8 cellular contexts compared by ENCODE assay signal in the genomic region with DNA sequence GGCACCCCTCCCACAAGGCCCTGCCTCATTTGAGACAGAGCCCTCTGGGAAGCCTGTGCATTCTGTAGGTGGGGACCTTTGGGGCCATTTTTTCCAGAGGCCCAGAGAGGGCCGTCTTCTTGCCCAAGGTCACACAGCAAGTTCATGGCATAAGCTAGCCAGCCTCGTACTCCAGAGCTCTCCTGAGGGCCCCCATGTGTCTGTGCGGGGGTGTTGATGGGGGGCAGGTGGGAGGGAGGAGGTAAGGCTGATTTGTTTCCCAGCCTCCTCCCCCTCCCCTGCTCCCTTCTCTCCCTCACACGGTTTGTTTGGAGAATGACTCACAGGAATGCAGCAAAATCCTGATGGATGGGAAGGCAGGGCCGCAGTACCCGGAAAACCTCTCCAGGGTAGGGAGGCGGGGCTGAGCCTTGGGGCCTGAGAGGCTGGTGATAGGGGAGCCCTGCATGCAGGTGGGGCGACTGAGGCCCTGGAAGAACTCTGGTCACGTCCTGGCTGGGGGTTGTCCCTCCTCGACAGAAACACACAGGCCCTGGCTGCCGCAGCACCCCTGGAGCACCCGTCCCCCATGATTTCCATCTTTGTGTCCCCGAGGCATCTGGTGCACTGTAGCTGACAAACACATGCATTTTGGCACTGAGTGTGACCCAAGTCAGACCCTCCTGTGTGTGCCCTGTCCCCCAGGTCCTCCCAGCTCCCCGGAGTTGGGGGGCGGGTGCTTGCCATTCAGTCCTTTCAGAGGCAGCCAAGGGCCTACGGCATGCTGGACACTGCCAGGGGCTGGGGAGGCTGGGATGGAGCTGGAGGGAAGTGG. TPM values are rescaled to one million over a fixed set of nuclear protein-coding genes. Genes with fewer than 3 reads are reported as not detected.
DNase-seq lines count a peak whose midpoint lies in the region; ATAC-seq and TF ChIP-seq lines count a peak whose summit lies in the region.

No MANE protein-coding gene starts in this region.

- peak overlapping the region; percentile 31 to 62 (median 54); a peak in 19 of 22 replicates for H3K9ac ChIP-seq in BLaER1 treated with 17β-estradiol and CSF1 and Interleukin-3, amounts not matched to agents 10 nM and 100 nM

- peak; percentile 64 for DNase-seq in NCI-H69 (lab: John Stamatoyannopoulos, UW)
- DNase-seq in epithelial cell of esophagus (ENCODE audit: low read depth): peak; percentile 93
- no peak for DNase-seq in omental fat pad (ENCODE audit: low spot score)
- DNase-seq in T-helper 9 cell: no peak
- no peak for DNase-seq in GM19240 (ENCODE audit: insufficient read length, low spot score)
- DNase-seq in NCI-H2171 (lab: John Stamatoyannopoulos, UW): no peak

- ATAC-seq in omental fat pad (ENCODE audit: low FRiP score) (peak; percentile 82), HG03342 (IDR thresholded peaks at IDR 0.05; ENCODE audit: unreplicated experiment) (no peak)

- peaks cover 59 to 86% (median 77%) of the 10 kb centered on the region in 10 experiments for H3K4me1 ChIP-seq in BLaER1 treated with 17β-estradiol and CSF1 and Interleukin-3, amounts not matched to agents 10 nM and 100 nM

- H3K4me3 ChIP-seq in BLaER1 treated with 17β-estradiol and CSF1 and Interleukin-3, amounts not matched to agents 10 nM and 100 nM: no peak overlapping the region
- no peak overlapping the region for H3K4me3 ChIP-seq in epithelial cell of esophagus (ENCODE audit: low read length)

- H3K27me3 ChIP-seq in BLaER1 treated with 17β-estradiol and CSF1 and Interleukin-3, amounts not matched to agents 10 nM and 100 nM: no peaks in the 10 kb centered on the region

- H3K4me2 ChIP-seq in BLaER1 treated with 17β-estradiol and CSF1 and Interleukin-3, amounts not matched to agents 10 nM and 100 nM: peak overlapping the region; percentile 79 to 94 (median 85)

- no peak for TF ChIP-seq CTCF in epithelial cell of esophagus (IDR thresholded peaks at IDR 0.05; ENCODE audit: insufficient read depth, low read depth, low read length, missing control alignments)
- TF ChIP-seq CTCF in omental fat pad (IDR thresholded peaks at IDR 0.05): no peak

- peaks cover 0 to 17% (median 7%) of the 10 kb centered on the region in 11 experiments; a peak in 11 of 22 replicates for H3K36me3 ChIP-seq in BLaER1 treated with 17β-estradiol and CSF1 and Interleukin-3, amounts not matched to agents 10 nM and 100 nM

- peaks cover 99 to 100% (median 100%) of the 10 kb centered on the region in 11 experiments for H4K20me1 ChIP-seq in BLaER1 treated with 17β-estradiol and CSF1 and Interleukin-3, amounts not matched to agents 10 nM and 100 nM

- no peaks in the 10 kb centered on the region for H3K9me3 ChIP-seq in BLaER1 treated with 17β-estradiol and CSF1 and Interleukin-3, amounts not matched to agents 10 nM and 100 nM (replicated peaks in 1 of 11)

- H3K27ac ChIP-seq in BLaER1 treated with 17β-estradiol and CSF1 and Interleukin-3, amounts not matched to agents 10 nM and 100 nM: peak overlapping the region in 10 of 11 experiments; percentile 50 to 79 (median 74); a peak in 19 of 22 replicates

RNA-seq across cellular contexts. Expression of gene RAI1, which starts 29.7 kb away (rescaled TPM):
- total RNA-seq in omental fat pad: 10 to 100 TPM in 1 of 4 donors, 1 to 10 TPM in 3; 6.7 to 30.6 (median 8.5) TPM

Comparison
In these comparisons a context has a peak if more than half of its experiments do, and no peak if none do; other contexts are left out.
1. DNase-seq: peak in NCI-H69 (single experiment) and epithelial cell of esophagus (single experiment); none in omental fat pad (single experiment), T-helper 9 cell (single experiment), GM19240 (single experiment) and NCI-H2171 (single experiment).